In the genomic region with DNA sequence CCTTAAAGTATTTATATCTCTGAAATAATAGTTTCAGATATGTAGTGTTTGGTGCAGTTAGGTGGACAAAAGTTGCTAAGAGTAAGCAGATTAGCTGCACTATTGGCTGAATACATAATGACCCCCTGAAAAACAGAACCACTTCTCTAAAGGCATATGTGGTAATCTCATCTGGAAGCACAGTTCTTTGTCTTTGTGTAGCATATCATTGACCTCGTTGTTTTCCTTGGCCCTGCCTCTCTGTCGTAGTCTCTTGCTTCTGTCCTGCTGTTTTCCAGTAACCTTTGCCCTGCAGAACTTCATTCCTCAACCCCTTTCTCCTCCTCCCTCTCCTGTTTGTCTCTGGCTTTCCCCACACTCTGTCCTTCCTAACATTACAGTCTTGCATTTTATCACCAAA, we compare ENCODE assay signal across 11 cellular contexts. TPM values are rescaled to one million over a fixed set of nuclear protein-coding genes. Genes with fewer than 3 reads are reported as not detected.
DNase-seq lines count a peak whose midpoint lies in the region; FAIRE-seq and TF ChIP-seq lines count a peak whose summit lies in the region.
"Had no signal": no experiment of that assay in that cellular context is flagged by ENCODE, and none has a peak within 500 bp of the region (broad histone marks: within the 10 kb centered on the region; RNA-seq: fewer than 3 reads in every experiment).

No MANE protein-coding gene starts in this region.

- no peaks in the 10 kb centered on the region for H3K9me1 ChIP-seq in endothelial cell of umbilical vein (replicated peaks; ENCODE audit: control insufficient read depth, extremely low read depth, insufficient read depth, low read length)

- peaks cover 2% of the 10 kb centered on the region for H3K79me2 ChIP-seq in endothelial cell of umbilical vein (ENCODE audit: control insufficient read depth, insufficient read depth, low read length)

- CTCF ChIA-PET in endothelial cell of umbilical vein (lab: Charles Lee): no interaction called here

- H3K4me1 ChIP-seq in endothelial cell of umbilical vein (ENCODE audit: control insufficient read depth, extremely low read depth, insufficient read depth, low read length): peaks cover 13% of the 10 kb centered on the region
- H3K4me1 ChIP-seq in spleen: peaks cover 0 to 27% (median 11%) of the 10 kb centered on the region in 6 donors
- H3K4me1 ChIP-seq in breast epithelium: no peaks in the 10 kb centered on the region

- intact Hi-C loops in endothelial cell of umbilical vein (cut with micrococcal nuclease): no loop called here
- intact Hi-C loops in spleen (cut with DNase I; ENCODE audit: low total_unique reads): no loop called here
- intact Hi-C loops in breast epithelium (cut with DNase I; ENCODE audit: low total_unique reads): no loop called here

- WGBS in spleen, 5 donors: 3 to 21% (median 17%) methylated on average over 2 of the region's 2 CpGs

- H3K9me3 ChIP-seq in endothelial cell of umbilical vein (replicated peaks; ENCODE audit: control insufficient read depth, insufficient read depth, low read length) (no peaks in the 10 kb centered on the region), spleen (no peaks in the 10 kb centered on the region), breast epithelium (no peaks in the 10 kb centered on the region)

- H3K4me3 ChIP-seq in HL-60 (replicated peaks; ENCODE audit: insufficient read depth, low read length) (no peak overlapping the region), endothelial cell of umbilical vein (replicated peaks in 1 of 3; ENCODE audit: insufficient read depth in 1 of 3, low read depth in 1 of 3, low read length in 3 of 3) (no peak overlapping the region), spleen (no peak overlapping the region), breast epithelium (no peak overlapping the region)
- H3K4me3 ChIP-seq: stomach had no signal

- H2AFZ ChIP-seq in endothelial cell of umbilical vein (ENCODE audit: low read depth, low read length): no peak overlapping the region

- FAIRE-seq in endothelial cell of umbilical vein (lab: Jason Lieb, UNC): no peak
- FAIRE-seq: bronchial epithelial cell, H54 had no signal

- dilution Hi-C loops in endothelial cell of umbilical vein (cut with MboI; ENCODE audit: extremely low pct_ligation_motif_present, low sequenced_read_pairs): no loop called here

- H3K36me3 ChIP-seq in endothelial cell of umbilical vein (ENCODE audit: control insufficient read depth in 2 of 2, extremely low read depth in 1 of 2, insufficient read depth in 2 of 2, low read length in 2 of 2) (no peaks in the 10 kb centered on the region), spleen (no peaks in the 10 kb centered on the region), breast epithelium (no peaks in the 10 kb centered on the region)
- H3K36me3 ChIP-seq: stomach had no signal

- TF ChIP-seq CTCF in HL-60 (IDR thresholded peaks at IDR 0.05; ENCODE audit: insufficient read depth, low read length) (no peak), endothelial cell of umbilical vein (IDR thresholded peaks at IDR 0.05; ENCODE audit: extremely low read depth in 1 of 2, insufficient read depth in 1 of 2, low read depth in 1 of 2, low read length in 2 of 2) (no peak), spleen (IDR thresholded peaks at IDR 0.05 in 8 of 11, conservative IDR thresholded peaks at IDR 0.05 in 3 of 11) (no peak), breast epithelium (IDR thresholded peaks at IDR 0.05) (no peak)

- no peaks in the 10 kb centered on the region for H3K27me3 ChIP-seq in HL-60 (ENCODE audit: insufficient read depth, poor library complexity, severe bottlenecking)
- no peaks in the 10 kb centered on the region for H3K27me3 ChIP-seq in endothelial cell of umbilical vein (ENCODE audit: control insufficient read depth in 2 of 2, insufficient read depth in 2 of 2, low read length in 2 of 2)
- peaks cover 0 to 3% (median 0%) of the 10 kb centered on the region in 7 donors for H3K27me3 ChIP-seq in spleen (replicated peaks in 1 of 7)
- H3K27me3 ChIP-seq in breast epithelium: peaks cover 0 to 24% of the 10 kb centered on the region in 2 donors

- POLR2A ChIA-PET in endothelial cell of umbilical vein (lab: Charles Lee): no interaction called here

- BruUV-seq in endothelial cell of umbilical vein (replicated peaks; lab: Mats Ljungman, UMichigan): no TSS peak

- H3K4me2 ChIP-seq in endothelial cell of umbilical vein (ENCODE audit: insufficient read depth, low read length): no peak overlapping the region

- peak; percentile 24 for DNase-seq in DMS 273 (lab: John Stamatoyannopoulos, UW; ENCODE audit: unreplicated experiment)
- no peak for DNase-seq in DMS 273 treated with DMSO at 0.1 percent for 48 hours (lab: John Stamatoyannopoulos, UW)
- DNase-seq in HL-60 (ENCODE audit: low read depth in 1 of 2, low spot score in 1 of 2): no peak
- peak; percentile 64 for DNase-seq in endothelial cell of umbilical vein (ENCODE audit: low read depth, low spot score)
- no peak for DNase-seq in spleen
- DNase-seq in activated CD4-positive, alpha-beta T cell treated with anti-CD3 and anti-CD28 coated beads, Interleukin-2, amount 50 U/mL, for 4 hours: no peak
- DNase-seq in breast epithelium (ENCODE audit: low spot score in 2 of 2): no peak
- DNase-seq in DMS114 treated with DMSO at 0.1 percent for 48 hours (lab: John Stamatoyannopoulos, UW; ENCODE audit: unreplicated experiment): no peak
- DNase-seq: stomach had no signal

- no peak for TF ChIP-seq POLR2A in endothelial cell of umbilical vein (IDR thresholded peaks at IDR 0.05; ENCODE audit: low read depth, low read length)
- TF ChIP-seq POLR2A in spleen (IDR thresholded peaks at IDR 0.05): no peak
- TF ChIP-seq POLR2A in breast epithelium (IDR thresholded peaks at IDR 0.05): no peak

- H3K27ac ChIP-seq in HL-60 (replicated peaks) (peak overlapping the region; percentile 40), endothelial cell of umbilical vein (ENCODE audit: insufficient read depth, low read depth, low read length) (no peak overlapping the region), spleen (peak overlapping the region in 7 of 8 donors; percentile 5 to 61 (median 45)), breast epithelium (no peak overlapping the region)
- H3K27ac ChIP-seq: stomach had no signal

- H3K9ac ChIP-seq in endothelial cell of umbilical vein (replicated peaks; ENCODE audit: extremely low read depth, insufficient read depth, low read length): no peak overlapping the region

- no peaks in the 10 kb centered on the region for H4K20me1 ChIP-seq in endothelial cell of umbilical vein (replicated peaks; ENCODE audit: control insufficient read depth, extremely low read depth, insufficient read depth, low read length)

TF ChIP-seq in endothelial cell of umbilical vein, 7 proteins besides CTCF, POLR2A, EP300 and RAD21:
- TF ChIP-seq JUN (IDR thresholded peaks at IDR 0.05; ENCODE audit: borderline replicate concordance, insufficient read depth, insufficient read length, low read depth): no peak
- no peak for TF ChIP-seq MYC (IDR thresholded peaks at IDR 0.05; ENCODE audit: low read depth, low read length)
- TF ChIP-seq EZH2 (IDR thresholded peaks at IDR 0.05; ENCODE audit: borderline replicate concordance, low read depth, low read length, severe bottlenecking): no peak
- TF ChIP-seq POLR2AphosphoS5 (IDR thresholded peaks at IDR 0.05; ENCODE audit: insufficient read depth, low read depth, low read length): no peak
- no peak for TF ChIP-seq MAX (IDR thresholded peaks at IDR 0.05; ENCODE audit: insufficient read depth, insufficient read length)
- TF ChIP-seq GATA2 (IDR thresholded peaks at IDR 0.05; ENCODE audit: insufficient read depth, insufficient read length, low read depth, low read length): no peak
- TF ChIP-seq FOS (IDR thresholded peaks at IDR 0.05; ENCODE audit: borderline replicate concordance, insufficient read depth, low read length): no peak

RNA-seq across cellular contexts. Expression of gene JADE3, which starts 41.4 kb away (rescaled TPM):
- total RNA-seq in endothelial cell of umbilical vein (16.3 and 18.4 TPM in 2 replicates), spleen (10 to 100 TPM in 6 of 7 donors, 1 to 10 TPM in 1; 9.9 to 15.6 (median 13.1) TPM), breast epithelium (10 to 100 TPM in 2 of 3 donors, 1 to 10 TPM in 1; 7.5 to 20.8 (median 12.8) TPM)
- polyA plus RNA-seq in endothelial cell of umbilical vein (3.7 and 4.9 TPM in 2 replicates), spleen (1 to 10 TPM; 6.0 to 9.0 (median 8.8) TPM)
- polyA plus RNA-seq in endothelial cell of umbilical vein (2011; cell fraction: cytosol; rRNA removed): 6.2 and 6.7 TPM in 2 replicates
- 11.2 and 13.7 TPM in 2 replicates for polyA plus RNA-seq in endothelial cell of umbilical vein (2011; cell fraction: nucleus; rRNA removed)
- polyA plus RNA-seq in endothelial cell of umbilical vein (2012): 9.3 and 11.1 TPM in 2 replicates
- polyA minus RNA-seq in endothelial cell of umbilical vein: 9.8 and 24.7 TPM in 2 replicates
- 13.1 TPM for polyA minus RNA-seq in endothelial cell of umbilical vein (2011; cell fraction: cytosol; rRNA and poly(A)+ RNA removed)
- polyA minus RNA-seq in endothelial cell of umbilical vein (2011; cell fraction: nucleus; rRNA and poly(A)+ RNA removed): 8.4 and 17.6 TPM in 2 replicates

Comparison
In these comparisons a context has a peak if more than half of its experiments do, and no peak if none do; other contexts are left out.
1. DNase-seq: peak in DMS 273 (single experiment) and endothelial cell of umbilical vein (single experiment); none in DMS 273 treated with DMSO at 0.1 percent for 48 hours (single experiment), HL-60 (0 of 2), spleen (single experiment), activated CD4-positive, alpha-beta T cell treated with anti-CD3 and anti-CD28 coated beads, Interleukin-2, amount 50 U/mL, for 4 hours (0 of 2), breast epithelium (0 of 2) and DMS114 treated with DMSO at 0.1 percent for 48 hours (single experiment).
2. H3K27ac ChIP-seq: peak in HL-60 (single experiment) and spleen (7 of 8); none in endothelial cell of umbilical vein (single experiment) and breast epithelium (0 of 2).